Comparison of ENCODE assay signal across 34 cellular contexts in the genomic region with DNA sequence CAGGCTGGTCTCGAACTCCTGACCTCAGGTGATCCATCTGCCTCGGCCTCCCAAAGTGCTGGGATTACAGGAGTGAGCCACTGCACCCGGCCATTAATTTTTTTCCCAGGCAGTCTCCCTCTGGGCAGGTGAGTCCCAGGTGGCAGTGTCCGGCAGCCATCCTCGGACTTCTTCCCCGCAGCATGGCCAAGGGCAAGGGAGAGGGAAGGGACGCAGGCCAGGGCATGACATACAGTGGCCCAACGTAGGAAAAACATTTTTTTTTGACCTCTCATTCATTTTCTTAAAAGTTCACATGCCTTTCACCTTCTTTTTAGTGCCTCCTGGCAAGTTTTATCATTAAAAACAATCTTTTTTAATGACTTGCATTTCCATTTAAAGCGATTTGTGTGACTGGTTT. TPM values are rescaled to one million over a fixed set of nuclear protein-coding genes. Genes with fewer than 3 reads are reported as not detected.
"Had no signal": no experiment of that assay in that cellular context is flagged by ENCODE, and none has a peak within 500 bp of the region (broad histone marks: within the 10 kb centered on the region; RNA-seq: fewer than 3 reads in every experiment).

No MANE protein-coding gene starts in this region.

- H3K27ac ChIP-seq: heart left ventricle, left lung, lower lobe of right lung, neural progenitor cell, neutrophil, parathyroid adenoma, stomach, testis, upper lobe of left lung, vagina had no signal

- H3K36me3 ChIP-seq: heart left ventricle, left lung, lower lobe of right lung, neural progenitor cell, neutrophil, stomach, tibial nerve, upper lobe of left lung, vagina had no signal

- ATAC-seq: heart left ventricle; left colon; left lung; lower lobe of right lung; natural killer cell; right cardiac atrium; sciatic nerve; stimulated activated naive B cell treated with anti-CD40 and anti-IgM and Interleukin-4, amounts not matched to agents 10 μg/mL and 1 μg/mL and 100 μg/mL, for 72 hours; stimulated activated naive CD8-positive, alpha-beta T cell treated with anti-CD3 and anti-CD28 coated beads, Interleukin-15, Interleukin-2, amounts not matched to agents 100 U/mL and 50 U/mL, for 24 hours had no signal

- DNase-seq: heart left ventricle; hypothalamus; immature natural killer cell; kidney; lower lobe of right lung; mammary epithelial cell; mesenchymal stem cell; naive B cell; natural killer cell; nephron progenitor cell; occipital lobe; retina; right cardiac atrium; stimulated activated CD4-positive, alpha-beta T cell treated with anti-CD3 and anti-CD28 coated beads, Interleukin-1b, Interleukin-23, amount 100 ng/mL, for 48 hours; stimulated activated CD4-positive, alpha-beta T cell treated with anti-CD3 and anti-CD28 coated beads, Interleukin-2, amount 100 ng/mL, for 48 hours; stimulated activated CD4-positive, alpha-beta T cell treated with anti-CD3 and anti-CD28 coated beads, Interleukin-4, amount 100 ng/mL, for 4 hours; stimulated activated naive B cell treated with anti-CD40 and anti-IgM and Interleukin-4, amounts not matched to agents 10 μg/mL and 1 μg/mL and 100 μg/mL, for 72 hours; stimulated activated naive CD8-positive, alpha-beta T cell treated with anti-CD3 and anti-CD28 coated beads, Interleukin-15, Interleukin-2, amounts not matched to agents 100 U/mL and 50 U/mL, for 24 hours; stomach; testis; upper lobe of left lung had no signal

- H3K4me2 ChIP-seq: neural progenitor cell, smooth muscle cell had no signal

- H3K9me3 ChIP-seq: heart left ventricle, left lung, lower lobe of right lung, neutrophil, stomach, testis, tibial nerve, upper lobe of left lung, vagina had no signal

- H3K4me3 ChIP-seq: heart left ventricle, left lung, lower lobe of right lung, neural progenitor cell, smooth muscle cell, stomach, testis, tibial nerve, upper lobe of left lung, vagina had no signal

- H3K27me3 ChIP-seq: heart left ventricle, left lung, neutrophil, stomach, testis, tibial nerve, upper lobe of left lung, vagina had no signal

- H3K4me1 ChIP-seq: parathyroid adenoma had no signal

- FAIRE-seq: islet of Langerhans, kidney had no signal

RNA-seq across cellular contexts. Expression of gene ATOH8, which starts 23.1 kb away (rescaled TPM):
- total RNA-seq: mammary epithelial cell had no signal
- polyA plus RNA-seq: immature natural killer cell, mammary epithelial cell had no signal

RNA-seq across cellular contexts. Expression of gene GNLY, which starts 36.5 kb away (rescaled TPM):
- total RNA-seq: mammary epithelial cell, mesothelial cell of epicardium, occipital lobe, osteocyte, smooth muscle cell, urinary bladder had no signal
- polyA plus RNA-seq: mammary epithelial cell, smooth muscle cell had no signal
